In genomic region chrX:54977387-54977786, GRCh38 we compare ENCODE assay signal across 11 cellular contexts. TPM values are rescaled to one million over a fixed set of nuclear protein-coding genes. Genes with fewer than 3 reads are reported as not detected.
"Had no signal": no experiment of that assay in that cellular context is flagged by ENCODE, and none has a peak within 500 bp of the region (broad histone marks: within the 10 kb centered on the region; RNA-seq: fewer than 3 reads in every experiment).

No MANE protein-coding gene starts in this region.

- H3K27ac ChIP-seq: HL-60, KMS-11 had no signal

- ATAC-seq: GM23338, HepG2 had no signal

- H3K4me3 ChIP-seq: GM23338 had no signal

- DNase-seq: H9, HCEC 1CT, KBM-7 had no signal

- FAIRE-seq: H1, H54, HepG2 had no signal

RNA-seq across cellular contexts. Expression of gene PFKFB1, which starts 16.6 kb away (rescaled TPM):
- total RNA-seq: GM23338 had no signal
- polyA plus RNA-seq: GM23338, IgD-negative memory B cell had no signal

RNA-seq across cellular contexts. Expression of gene ALAS2, which starts 53.4 kb away (rescaled TPM):
- total RNA-seq: GM23338, H9, HepG2, HT1080 had no signal
- polyA plus RNA-seq: HepG2, IgD-negative memory B cell had no signal
